19 cellular contexts compared by ENCODE assay signal in genomic region chr6:111713196-111713705, GRCh38.
DNase-seq lines count a peak whose midpoint lies in the region; ATAC-seq, FAIRE-seq and TF ChIP-seq lines count a peak whose summit lies in the region.
"Had no signal": no experiment of that assay in that cellular context is flagged by ENCODE, and none has a peak within 500 bp of the region (broad histone marks: within the 10 kb centered on the region; RNA-seq: fewer than 3 reads in every experiment).

No MANE protein-coding gene starts in this region.

- TF ChIP-seq POLR2A in thyroid gland (IDR thresholded peaks at IDR 0.05) (no peak), ovary (IDR thresholded peaks at IDR 0.05) (no peak)

- intact Hi-C loops in activated naive CD4-positive, alpha-beta T cell treated with anti-CD3 and anti-CD28 coated beads for 36 hours (cut with micrococcal nuclease): no loop called here
- intact Hi-C loops in thyroid gland (cut with DNase I) (loop anchor here (5.0 to 10.0 kb wide), 2 partner anchors 162 to 329 kb away; partner anchors contain the start of gene FYN), ovary (cut with DNase I) (loop anchor here in 3 of 4 donors (5.0 kb wide), 2 partner anchors 284 to 329 kb away; no protein-coding TSS in a partner anchor)

- peaks cover 46% of the 10 kb centered on the region for H3K36me3 Mint-ChIP-seq in activated naive CD4-positive, alpha-beta T cell treated with anti-CD3 and anti-CD28 coated beads for 36 hours (ENCODE audit: low read depth)
- H3K36me3 Mint-ChIP-seq in activated T-helper 17 cell treated with anti-CD3 and anti-CD28 coated beads, Interleukin-2, amount 50 U/mL, for 72 hours (ENCODE audit: low read depth): peaks cover 100% of the 10 kb centered on the region

- peaks cover 78% of the 10 kb centered on the region for H3K4me1 Mint-ChIP-seq in activated naive CD4-positive, alpha-beta T cell treated with anti-CD3 and anti-CD28 coated beads for 36 hours (ENCODE audit: low read depth)
- H3K4me1 Mint-ChIP-seq in activated T-helper 17 cell treated with anti-CD3 and anti-CD28 coated beads, Interleukin-2, amount 50 U/mL, for 72 hours: peaks cover 32% of the 10 kb centered on the region

- CTCF ChIA-PET in activated naive CD4-positive, alpha-beta T cell treated with anti-CD3 and anti-CD28 coated beads for 36 hours (lab: Charles Lee): interaction anchor here (0.6 to 2.7 kb wide), 8 partner anchors 9 to 331 kb away, joined by 3 to 11 read pairs (median 3); no protein-coding TSS in a partner anchor

- peak overlapping the region; percentile 16 for H3K27ac ChIP-seq in layer of hippocampus (ENCODE audit: low read depth, low read length)
- peak overlapping the region in 1 of 3 donors; percentile 15 for H3K27ac ChIP-seq in thyroid gland
- H3K27ac ChIP-seq in ovary: no peak overlapping the region
- H3K27ac ChIP-seq: HL-60, PC-9, prostate gland had no signal

- H3K4me3 Mint-ChIP-seq in activated naive CD4-positive, alpha-beta T cell treated with anti-CD3 and anti-CD28 coated beads for 36 hours: no peak overlapping the region
- no peak overlapping the region for H3K4me3 Mint-ChIP-seq in activated T-helper 17 cell treated with anti-CD3 and anti-CD28 coated beads, Interleukin-2, amount 50 U/mL, for 72 hours

- H3K9me3 ChIP-seq in thyroid gland (no peaks in the 10 kb centered on the region), ovary (no peaks in the 10 kb centered on the region)
- H3K9me3 ChIP-seq: prostate gland had no signal

- H3K4me3 ChIP-seq in thyroid gland (replicated peaks in 1 of 3): no peak overlapping the region
- H3K4me3 ChIP-seq in ovary: no peak overlapping the region
- H3K4me3 ChIP-seq: PC-9, prostate gland had no signal

- no peak for ATAC-seq in activated T-helper 17 cell treated with anti-CD3 and anti-CD28 coated beads, Interleukin-2, amount 50 U/mL, for 72 hours (replicated peaks)

- FAIRE-seq in D721Med (lab: Jason Lieb, UNC): no peak
- FAIRE-seq: GM12892 had no signal

- no peak for DNase-seq in activated naive CD4-positive, alpha-beta T cell treated with anti-CD3 and anti-CD28 coated beads for 36 hours
- DNase-seq in activated naive CD4-positive, alpha-beta T cell treated with anti-CD3 and anti-CD28 coated beads, Interleukin-2, amount 50 U/mL, for 16 hours: no peak
- DNase-seq in thyroid gland (peak; percentile 53 to 56), NCI-H187 (lab: John Stamatoyannopoulos, UW) (no peak), D721Med (ENCODE audit: insufficient read length, low spot score) (no peak), ovary (no peak)
- DNase-seq: effector memory CD4-positive, alpha-beta T cell; GF-D8; GOT3; KG1; NCI-H1092; NCI-H82; stimulated activated CD4-positive, alpha-beta T cell treated with anti-CD3 and anti-CD28 coated beads, Interleukin-12 subunit alpha, Interleukin-12 subunit beta, amount 100 ng/mL, for 4 hours had no signal

- H3K27me3 Mint-ChIP-seq in activated naive CD4-positive, alpha-beta T cell treated with anti-CD3 and anti-CD28 coated beads for 36 hours (ENCODE audit: low read depth): no peaks in the 10 kb centered on the region
- no peaks in the 10 kb centered on the region for H3K27me3 Mint-ChIP-seq in activated T-helper 17 cell treated with anti-CD3 and anti-CD28 coated beads, Interleukin-2, amount 50 U/mL, for 72 hours

- TF ChIP-seq EP300 in ovary (IDR thresholded peaks at IDR 0.05): no peak

- 33 to 44% methylated on average over 1 to 3 of the region's 3 CpGs for WGBS in thyroid gland, 2 donors
- whole genome bisulfite sequencing in ovary, 3 donors: 88 to 93% (median 92%) methylated on average over 3 of the region's 3 CpGs

- H3K36me3 ChIP-seq in thyroid gland: peaks cover 0 to 8% of the 10 kb centered on the region in 2 donors
- no peaks in the 10 kb centered on the region for H3K36me3 ChIP-seq in ovary
- H3K36me3 ChIP-seq: prostate gland had no signal

- H3K27ac Mint-ChIP-seq in activated naive CD4-positive, alpha-beta T cell treated with anti-CD3 and anti-CD28 coated beads for 36 hours: peak overlapping the region; percentile 82
- peak overlapping the region; percentile 84 for H3K27ac Mint-ChIP-seq in activated T-helper 17 cell treated with anti-CD3 and anti-CD28 coated beads, Interleukin-2, amount 50 U/mL, for 72 hours

- H3K27me3 ChIP-seq in layer of hippocampus (ENCODE audit: control insufficient read depth, insufficient read depth, low read length) (no peaks in the 10 kb centered on the region), thyroid gland (no peaks in the 10 kb centered on the region), ovary (no peaks in the 10 kb centered on the region)

- TF ChIP-seq CTCF in thyroid gland (IDR thresholded peaks at IDR 0.05) (no peak), D721Med (IDR thresholded peaks at IDR 0.05; ENCODE audit: insufficient read depth, missing control alignments) (no peak), ovary (IDR thresholded peaks at IDR 0.05) (no peak)

- no peaks in the 10 kb centered on the region for H3K9me3 Mint-ChIP-seq in activated naive CD4-positive, alpha-beta T cell treated with anti-CD3 and anti-CD28 coated beads for 36 hours
- H3K9me3 Mint-ChIP-seq in activated T-helper 17 cell treated with anti-CD3 and anti-CD28 coated beads, Interleukin-2, amount 50 U/mL, for 72 hours: no peaks in the 10 kb centered on the region

- H3K4me1 ChIP-seq in thyroid gland (peaks cover 4 to 25% of the 10 kb centered on the region in 2 donors), ovary (ENCODE audit: insufficient read depth) (peaks cover 10% of the 10 kb centered on the region)
- H3K4me1 ChIP-seq: prostate gland had no signal

Comparison
In these comparisons a context has a peak if more than half of its experiments do, and no peak if none do; other contexts are left out.
1. DNase-seq: peak in thyroid gland (2 of 2); none in activated naive CD4-positive, alpha-beta T cell treated with anti-CD3 and anti-CD28 coated beads for 36 hours (single experiment), activated naive CD4-positive, alpha-beta T cell treated with anti-CD3 and anti-CD28 coated beads, Interleukin-2, amount 50 U/mL, for 16 hours (single experiment), NCI-H187 (0 of 2), D721Med (single experiment) and ovary (0 of 5).